In the genomic region with DNA sequence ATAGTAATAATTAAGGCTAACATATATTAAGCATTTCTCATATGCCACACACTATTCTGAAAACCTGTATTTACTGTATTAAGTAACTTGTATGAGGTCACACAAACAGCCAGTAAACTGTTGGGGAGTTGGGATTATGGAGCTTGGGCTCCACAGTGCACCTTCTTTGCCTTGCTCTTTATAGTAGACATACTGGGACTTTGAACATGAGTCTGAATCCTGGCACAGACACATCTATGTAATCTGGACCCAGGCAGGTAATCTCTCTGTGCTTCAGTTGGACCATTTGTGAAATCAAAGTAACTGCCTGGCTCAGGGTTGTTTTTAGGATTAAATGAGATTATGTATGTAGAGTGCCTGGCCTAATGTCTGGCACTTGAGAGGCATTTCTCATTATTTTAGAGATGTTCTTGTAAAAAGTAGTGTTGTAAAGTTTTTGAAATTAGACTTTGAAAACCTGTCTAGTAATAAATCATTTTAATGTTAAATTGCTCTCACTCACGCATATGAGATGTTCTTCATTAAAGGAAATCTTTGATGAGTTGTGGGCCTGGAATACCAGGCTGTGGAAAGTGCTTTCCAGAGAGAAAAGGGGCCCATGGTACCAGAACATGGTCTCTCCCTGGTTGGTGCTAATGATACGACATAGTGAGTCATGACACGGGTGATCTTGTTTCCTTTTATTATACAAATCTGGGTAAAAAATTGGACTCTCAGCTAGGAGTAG, we compare ENCODE assay signal across 26 cellular contexts. TPM values are rescaled to one million over a fixed set of nuclear protein-coding genes. Genes with fewer than 3 reads are reported as not detected.
DNase-seq lines count a peak whose midpoint lies in the region; TF ChIP-seq lines count a peak whose summit lies in the region.
"Had no signal": no experiment of that assay in that cellular context is flagged by ENCODE, and none has a peak within 500 bp of the region (broad histone marks: within the 10 kb centered on the region; RNA-seq: fewer than 3 reads in every experiment).

No MANE protein-coding gene starts in this region.

- TF ChIP-seq EP300 in sigmoid colon (IDR thresholded peaks at IDR 0.05): no peak

- intact Hi-C loops in Calu3 (cut with micrococcal nuclease; ENCODE audit: unreplicated experiment): no loop called here
- intact Hi-C loops in sigmoid colon (cut with DNase I): no loop called here
- intact Hi-C loops in thyroid gland (cut with DNase I): no loop called here

- H3K9me3 Mint-ChIP-seq in Calu3 (ENCODE audit: low read depth, unreplicated experiment) (no peaks in the 10 kb centered on the region), endodermal cell (no peaks in the 10 kb centered on the region)
- no peaks in the 10 kb centered on the region for H3K9me3 Mint-ChIP-seq in T-helper 2 cell treated with Interferon-gamma antibody and Interleukin-4, amounts not matched to agents 5 μg/mL and 100 μg/mL, for 36 hours
- H3K9me3 Mint-ChIP-seq: activated naive CD4-positive, alpha-beta T cell treated with anti-CD3 and anti-CD28 coated beads, Interleukin-2, amount 10 ng/mL, durations not matched to agents 7 days and 5 days; CD4-positive, alpha-beta T cell had no signal

- TF ChIP-seq POLR2A in sigmoid colon (IDR thresholded peaks at IDR 0.05): no peak
- no peak for TF ChIP-seq POLR2A in thyroid gland (IDR thresholded peaks at IDR 0.05)

- H3K36me3 Mint-ChIP-seq in Calu3 (ENCODE audit: insufficient read depth, unreplicated experiment) (no peaks in the 10 kb centered on the region), endodermal cell (ENCODE audit: low read depth) (no peaks in the 10 kb centered on the region)
- H3K36me3 Mint-ChIP-seq in T-helper 2 cell treated with Interferon-gamma antibody and Interleukin-4, amounts not matched to agents 5 μg/mL and 100 μg/mL, for 36 hours (ENCODE audit: low read depth): no peaks in the 10 kb centered on the region
- H3K36me3 Mint-ChIP-seq: activated naive CD4-positive, alpha-beta T cell treated with anti-CD3 and anti-CD28 coated beads, Interleukin-2, amount 10 ng/mL, durations not matched to agents 7 days and 5 days had no signal

- H3K27me3 Mint-ChIP-seq in Calu3 (ENCODE audit: unreplicated experiment): no peaks in the 10 kb centered on the region
- no peaks in the 10 kb centered on the region for H3K27me3 Mint-ChIP-seq in endodermal cell (ENCODE audit: insufficient read depth)
- H3K27me3 Mint-ChIP-seq in T-helper 2 cell treated with Interferon-gamma antibody and Interleukin-4, amounts not matched to agents 5 μg/mL and 100 μg/mL, for 36 hours (ENCODE audit: low read depth): no peaks in the 10 kb centered on the region
- H3K27me3 Mint-ChIP-seq: activated naive CD4-positive, alpha-beta T cell treated with anti-CD3 and anti-CD28 coated beads, Interleukin-2, amount 10 ng/mL, durations not matched to agents 7 days and 5 days; CD4-positive, alpha-beta T cell had no signal

- CTCF ChIA-PET in Calu3 (lab: Charles Lee): no interaction called here

- WGBS in HUES64: 90% methylated on average over 3 of the region's 3 CpGs
- 96 to 100% methylated on average over 1 to 3 of the region's 3 CpGs for WGBS in endodermal cell (ENCODE audit: insufficient coverage in 1 of 2, insufficient read length in 1 of 2), 2 experiments
- WGBS in sigmoid colon, 2 donors: 23 to 71% methylated on average over 3 of the region's 3 CpGs
- 93 to 96% methylated on average over 3 of the region's 3 CpGs for WGBS in thyroid gland, 2 donors

- TF ChIP-seq CTCF in Calu3 (IDR thresholded peaks at IDR 0.05; ENCODE audit: unreplicated experiment): no peak
- no peak for TF ChIP-seq CTCF in endodermal cell (conservative IDR thresholded peaks at IDR 0.05)
- TF ChIP-seq CTCF in sigmoid colon (IDR thresholded peaks at IDR 0.05): no peak
- no peak for TF ChIP-seq CTCF in thyroid gland (IDR thresholded peaks at IDR 0.05)

- H3K27ac Mint-ChIP-seq in Calu3 (ENCODE audit: unreplicated experiment) (peak overlapping the region; percentile 16), endodermal cell (peak overlapping the region; percentile 61)
- no peak overlapping the region for H3K27ac Mint-ChIP-seq in T-helper 2 cell treated with Interferon-gamma antibody and Interleukin-4, amounts not matched to agents 5 μg/mL and 100 μg/mL, for 36 hours
- H3K27ac Mint-ChIP-seq: activated naive CD4-positive, alpha-beta T cell treated with anti-CD3 and anti-CD28 coated beads, Interleukin-2, amount 10 ng/mL, durations not matched to agents 7 days and 5 days; CD4-positive, alpha-beta T cell had no signal

- H3K36me3 ChIP-seq in HUES64 (ENCODE audit: insufficient read depth, low read length): no peaks in the 10 kb centered on the region
- no peaks in the 10 kb centered on the region for H3K36me3 ChIP-seq in endodermal cell (ENCODE audit: control insufficient read depth, insufficient read depth, low read length)
- no peaks in the 10 kb centered on the region for H3K36me3 ChIP-seq in sigmoid colon
- no peaks in the 10 kb centered on the region for H3K36me3 ChIP-seq in H7 (replicated peaks; ENCODE audit: control insufficient read depth, insufficient read depth, low read length)
- H3K36me3 ChIP-seq in thyroid gland: no peaks in the 10 kb centered on the region
- H3K36me3 ChIP-seq: heart left ventricle, pancreas, right atrium auricular region had no signal

- no TSS peak for BruUV-seq in Calu3 (replicated peaks; lab: Mats Ljungman, UMichigan)

- H3K4me3 Mint-ChIP-seq in Calu3 (ENCODE audit: low read depth, unreplicated experiment): peak overlapping the region; percentile 4
- no peak overlapping the region for H3K4me3 Mint-ChIP-seq in endodermal cell
- H3K4me3 Mint-ChIP-seq in T-helper 2 cell treated with Interferon-gamma antibody and Interleukin-4, amounts not matched to agents 5 μg/mL and 100 μg/mL, for 36 hours: no peak overlapping the region
- H3K4me3 Mint-ChIP-seq: activated naive CD4-positive, alpha-beta T cell treated with anti-CD3 and anti-CD28 coated beads, Interleukin-2, amount 10 ng/mL, durations not matched to agents 7 days and 5 days; CD4-positive, alpha-beta T cell; neural crest cell had no signal

- no peaks in the 10 kb centered on the region for H3K9me3 ChIP-seq in HUES64 (ENCODE audit: insufficient read depth, low read depth, low read length)
- H3K9me3 ChIP-seq in endodermal cell (ENCODE audit: control insufficient read depth, low read length): no peaks in the 10 kb centered on the region
- H3K9me3 ChIP-seq in sigmoid colon: no peaks in the 10 kb centered on the region
- H3K9me3 ChIP-seq in thyroid gland: no peaks in the 10 kb centered on the region
- H3K9me3 ChIP-seq: heart left ventricle, pancreas, right atrium auricular region had no signal

- H3K4me1 ChIP-seq in HUES64 (ENCODE audit: insufficient read depth, low read length) (peaks cover 36% of the 10 kb centered on the region), endodermal cell (ENCODE audit: control insufficient read depth, insufficient read depth, low read length) (peaks cover 4% of the 10 kb centered on the region), sigmoid colon (peaks cover 0 to 96% (median 81%) of the 10 kb centered on the region in 4 donors), thyroid gland (peaks cover 33 to 62% of the 10 kb centered on the region in 2 donors)

- H3K4me1 Mint-ChIP-seq in Calu3 (ENCODE audit: low read depth, unreplicated experiment): peaks cover 76% of the 10 kb centered on the region
- H3K4me1 Mint-ChIP-seq in endodermal cell: peaks cover 35% of the 10 kb centered on the region
- peaks cover 2% of the 10 kb centered on the region for H3K4me1 Mint-ChIP-seq in T-helper 2 cell treated with Interferon-gamma antibody and Interleukin-4, amounts not matched to agents 5 μg/mL and 100 μg/mL, for 36 hours (ENCODE audit: low read depth)
- H3K4me1 Mint-ChIP-seq: activated naive CD4-positive, alpha-beta T cell treated with anti-CD3 and anti-CD28 coated beads, Interleukin-2, amount 10 ng/mL, durations not matched to agents 7 days and 5 days had no signal

- no peak overlapping the region for H3K4me3 ChIP-seq in HUES64 (ENCODE audit: low read length)
- no peak overlapping the region for H3K4me3 ChIP-seq in endodermal cell (ENCODE audit: low read length)
- no peak overlapping the region for H3K4me3 ChIP-seq in sigmoid colon
- no peak overlapping the region for H3K4me3 ChIP-seq in H7 (ENCODE audit: insufficient read depth, low read depth, low read length)
- no peak overlapping the region for H3K4me3 ChIP-seq in thyroid gland (replicated peaks in 1 of 3)
- H3K4me3 ChIP-seq: heart left ventricle, K562, lung, pancreas, PC-9, right atrium auricular region had no signal

- no peak overlapping the region for H3K9ac ChIP-seq in HUES64 (ENCODE audit: low read depth, low read length)
- H3K9ac ChIP-seq in endodermal cell (ENCODE audit: extremely low read depth, low read length, poor library complexity, severe bottlenecking): no peak overlapping the region

- H3K27me3 ChIP-seq in HUES64 (ENCODE audit: insufficient read depth, low read length) (no peaks in the 10 kb centered on the region), endodermal cell (ENCODE audit: control insufficient read depth, insufficient read depth, low read length, poor library complexity, severe bottlenecking) (no peaks in the 10 kb centered on the region), sigmoid colon (no peaks in the 10 kb centered on the region), H7 (ENCODE audit: control insufficient read depth, insufficient read depth, low read length) (no peaks in the 10 kb centered on the region), thyroid gland (no peaks in the 10 kb centered on the region)
- H3K27me3 ChIP-seq: heart left ventricle, pancreas, right atrium auricular region had no signal

- DNase-seq in Calu3 (no peak), endodermal cell (no peak), sigmoid colon (no peak), H7 (no peak), SKM-1 treated with dmso at 0.1 percent for 144 hours (lab: John Stamatoyannopoulos, UW; ENCODE audit: unreplicated experiment) (no peak), thyroid gland (no peak)
- DNase-seq in T-helper 2 cell treated with Interferon-gamma antibody and Interleukin-4, amounts not matched to agents 5 μg/mL and 100 μg/mL, for 36 hours (ENCODE audit: low spot score): no peak
- DNase-seq: activated naive CD4-positive, alpha-beta T cell treated with anti-CD3 and anti-CD28 coated beads, Interleukin-2, amount 10 ng/mL, durations not matched to agents 7 days and 5 days; AML-193; amniotic stem cell; CD4-positive, alpha-beta T cell; effector memory CD4-positive, alpha-beta T cell; erythroblast; heart left ventricle; kidney glomerular epithelial cell; NCI-H1436; pancreas; PC-9; SHP77; stimulated activated CD4-positive, alpha-beta T cell treated with anti-CD3 and anti-CD28 coated beads, Interleukin-2, amount 100 ng/mL, for 48 hours; T1000 had no signal

- H3K27ac ChIP-seq in HUES64 (ENCODE audit: low read depth, low read length): peak overlapping the region; percentile 24
- H3K27ac ChIP-seq in endodermal cell (ENCODE audit: low read depth, low read length): no peak overlapping the region
- H3K27ac ChIP-seq in sigmoid colon: peak overlapping the region in 3 of 4 donors; percentile 55 to 65 (median 61)
- H3K27ac ChIP-seq in thyroid gland: no peak overlapping the region
- H3K27ac ChIP-seq: pancreas, PC-9, right atrium auricular region had no signal

RNA-seq across cellular contexts. Expression of a gene that starts 34.3 kb away (rescaled TPM):
- 26.6 TPM in 2 replicates for total RNA-seq in Calu3 (2022)
- polyA plus RNA-seq in HUES64 (2013, experiment 1 of 2): 8.0 TPM
- polyA plus RNA-seq in HUES64 (2013, experiment 2 of 2): 7.4 TPM
- total RNA-seq in endodermal cell: 10 to 100 TPM; 14.1 to 15.3 TPM
- 12.7 TPM for polyA plus RNA-seq in endodermal cell (2013, experiment 1 of 2)
- 8.8 TPM for polyA plus RNA-seq in endodermal cell (2013, experiment 2 of 2)
- total RNA-seq in sigmoid colon: 10 to 100 TPM; 20.8 to 32.4 (median 24.4) TPM
- polyA plus RNA-seq in sigmoid colon: 10 to 100 TPM; 29.9 to 50.4 (median 43.2) TPM
- 10.1 and 14.5 TPM in 2 replicates for total RNA-seq in H7 (2014; rRNA removed; shearing (Covaris generic))
- total RNA-seq in thyroid gland: 10 to 100 TPM; 41.7 to 52.4 (median 48.4) TPM
- total RNA-seq: K562 had no signal
- polyA plus RNA-seq: K562 had no signal

Comparison
In these comparisons a context has a peak if more than half of its experiments do, and no peak if none do; other contexts are left out.
1. H3K27ac ChIP-seq: peak in HUES64 (single experiment) and sigmoid colon (3 of 4); none in endodermal cell (single experiment) and thyroid gland (0 of 3).